7 cellular contexts compared by ENCODE assay signal in the genomic region with DNA sequence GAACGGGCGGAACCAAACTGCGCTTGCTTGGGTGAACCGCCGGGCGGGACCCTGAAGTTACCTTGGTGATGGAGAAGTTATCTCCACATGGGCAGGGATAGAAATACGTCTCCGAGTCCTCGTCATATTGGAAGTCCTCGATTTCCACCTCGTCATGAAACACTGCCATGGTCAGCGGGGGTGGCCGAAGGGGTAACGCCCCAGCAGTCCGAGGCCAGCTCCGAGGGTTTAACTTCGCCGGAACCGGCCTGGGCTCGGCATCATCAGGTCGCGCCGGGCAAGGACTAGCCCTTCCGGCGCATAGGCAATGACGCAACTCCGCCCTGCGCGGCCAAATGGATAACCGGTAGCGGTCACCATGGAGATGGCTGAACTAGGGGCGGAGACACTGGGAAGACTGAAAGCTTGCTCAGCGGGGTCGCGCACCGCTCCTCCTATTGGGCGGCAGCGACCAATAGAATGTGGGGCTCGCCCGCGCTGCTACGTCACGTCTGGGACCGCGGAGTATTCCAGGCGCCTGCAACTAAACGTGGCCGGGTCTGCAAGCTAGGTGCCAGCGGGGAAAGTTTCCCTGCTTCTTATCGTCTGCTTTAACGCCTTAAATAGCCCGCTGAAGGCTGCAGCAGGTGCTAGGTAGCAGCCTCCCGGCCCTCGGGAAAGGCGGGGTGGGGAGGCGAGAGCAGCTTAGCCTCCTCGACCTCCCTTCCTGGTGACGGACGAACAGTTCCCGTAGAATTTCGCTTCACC. TPM values are rescaled to one million over a fixed set of nuclear protein-coding genes. Genes with fewer than 3 reads are reported as not detected.
A peak's percentile ranks its signal among the peaks of the same experiment; 100 is the strongest.
DNase-seq lines count a peak whose midpoint lies in the region; ATAC-seq, FAIRE-seq and TF ChIP-seq lines count a peak whose summit lies in the region.

A gene (minus strand): TSS at position 236 of the 747 bp plus-strand sequence. CDS start 67 bp downstream, at position 169.
A gene with protein sequence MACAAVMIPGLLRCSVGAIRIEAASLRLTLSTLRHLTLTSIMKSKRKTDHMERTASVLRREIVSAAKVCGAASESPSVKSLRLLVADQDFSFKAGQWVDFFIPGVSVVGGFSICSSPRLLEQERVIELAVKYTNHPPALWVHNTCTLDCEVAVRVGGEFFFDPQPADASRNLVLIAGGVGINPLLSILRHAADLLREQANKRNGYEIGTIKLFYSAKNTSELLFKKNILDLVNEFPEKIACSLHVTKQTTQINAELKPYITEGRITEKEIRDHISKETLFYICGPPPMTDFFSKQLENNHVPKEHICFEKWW (plus strand): TSS at position 505 of the 747 bp plus-strand sequence. CDS start 5,741 bp downstream, outside the sequence.

- no peaks in the 10 kb centered on the region for H3K9me3 ChIP-seq in hepatocyte (ENCODE audit: low read depth)

- peak within 1 kb of the TSS; percentile 82 for H3K4me3 ChIP-seq in astrocyte of the cerebellum (ENCODE audit: low read depth, low read length)
- H3K4me3 ChIP-seq in hepatocyte, result peak within 1 kb of the TSS; percentile 53

- H4K20me1 ChIP-seq in hepatocyte (ENCODE audit: insufficient read depth, poor library complexity, severe bottlenecking), result no peaks in the 10 kb centered on the region

- WGBS in hepatocyte (ENCODE audit: low lambda C conversion rate, missing lambda C conversion rate), result under 1% methylated on average over 61 of the region's 61 CpGs

- in situ Hi-C loops in astrocyte of the cerebellum (cut with HindIII; ENCODE audit: low sequenced_read_pairs), result no loop called here

- H2AFZ ChIP-seq in hepatocyte, result peak within 1 kb of the TSS; percentile 54

- H3K36me3 ChIP-seq in hepatocyte (replicated peaks; ENCODE audit: insufficient read depth, low read depth), result no peaks in the 10 kb centered on the region

- H3K4me2 ChIP-seq in hepatocyte, result peak within 1 kb of the TSS; percentile 90

- DNase-seq in GM18507 (ENCODE audit: extremely low spot score, insufficient read length, low read depth) (peak; percentile 97), NCI-H2029 treated with DMSO at 0.1 percent for 48 hours (lab: John Stamatoyannopoulos, UW) (peak; percentile 98), T-helper 9 cell (peak; percentile 99), astrocyte of the cerebellum (ENCODE audit: low read depth) (peak; percentile 99), hepatocyte (ENCODE audit: low spot score) (peak; percentile 100), renal cortical epithelial cell (ENCODE audit: low read depth) (peak; percentile 98)

- H3K79me2 ChIP-seq in hepatocyte, result peaks cover 63% of the 10 kb centered on the region

- TF ChIP-seq CTCF in astrocyte of the cerebellum (IDR thresholded peaks at IDR 0.05; ENCODE audit: low read depth, low read length, missing control alignments) (no peak), hepatocyte (IDR thresholded peaks at IDR 0.05; ENCODE audit: poor library complexity) (no peak)

- H3K27me3 ChIP-seq in hepatocyte, result no peaks in the 10 kb centered on the region

- H3K4me1 ChIP-seq in hepatocyte (ENCODE audit: insufficient read depth), result peaks cover 23% of the 10 kb centered on the region

- H3K27ac ChIP-seq in hepatocyte, result peak within 1 kb of the TSS; percentile 83

- peak; percentile 97 for FAIRE-seq in GM18507 (lab: Jason Lieb, UNC)

- H3K9me2 ChIP-seq in hepatocyte (replicated peaks; ENCODE audit: insufficient read depth), result no peaks in the 10 kb centered on the region

- peak; percentile 99 for ATAC-seq in HG02981 (IDR thresholded peaks at IDR 0.05; ENCODE audit: unreplicated experiment)

RNA-seq across cellular contexts. Expression of the first gene that starts in this region (rescaled TPM):
- total RNA-seq in hepatocyte, result 36.9 and 45.1 TPM in 2 replicates
- polyA plus RNA-seq in hepatocyte, result 51.8 and 55.0 TPM in 2 replicates
- 24.7 and 37.5 TPM in 2 replicates for total RNA-seq in renal cortical epithelial cell

RNA-seq across cellular contexts. Expression of the second gene that starts in this region (rescaled TPM):
- total RNA-seq in hepatocyte (14.7 and 21.1 TPM in 2 replicates), renal cortical epithelial cell (16.5 and 18.5 TPM in 2 replicates)
- polyA plus RNA-seq in hepatocyte, result 11.9 and 14.4 TPM in 2 replicates

Comparison
In these comparisons a context has a peak if more than half of its experiments do, and no peak if none do; other contexts are left out.
1. Peak in every context shown above with its lines: DNase-seq, ATAC-seq, H3K4me3 ChIP-seq and H3K27ac ChIP-seq.